ENCODE assay signal across 17 cellular contexts in genomic region chr7:129807863-129808262, GRCh38.
"Had no signal": no experiment of that assay in that cellular context is flagged by ENCODE, and none has a peak within 500 bp of the region (broad histone marks: within the 10 kb centered on the region; RNA-seq: fewer than 3 reads in every experiment).

No MANE protein-coding gene starts in this region.

- H3K4me2 ChIP-seq: hepatocyte had no signal

- H3K27ac ChIP-seq: colonic mucosa, hepatocyte, left ventricle myocardium inferior, skin epidermis, testis, upper lobe of left lung had no signal

- H2AFZ ChIP-seq: hepatocyte had no signal

- ATAC-seq: activated CD4-positive, CD25-positive, alpha-beta regulatory T cell treated with anti-CD3 and anti-CD28 coated beads, Interleukin-2, amount 50 U/mL, for 24 hours; esophagus mucosa; natural killer cell treated with Interleukin-12 subunit alpha and Interleukin-12 subunit beta and Interleukin-15 and Interleukin-18, amount 100 ng/mL, for 72 hours had no signal

- DNase-seq: activated CD4-positive, alpha-beta T cell treated with anti-CD3 and anti-CD28 coated beads, Interleukin-2, amount 50 U/mL, for 1 hour; activated CD8-positive, alpha-beta memory T cell treated with anti-CD3 and anti-CD28 coated beads for 24 hours; activated gamma-delta T cell treated with Interleukin-2 at 50 U/mL for 16 hours; amniotic stem cell; colonic mucosa; left ventricle myocardium inferior; nucleus accumbens; stimulated activated CD4-positive, alpha-beta T cell treated with anti-CD3 and anti-CD28 coated beads, Interleukin-4, amount 100 ng/mL, for 24 hours; testis; upper lobe of left lung had no signal

- H3K79me2 ChIP-seq: hepatocyte had no signal

- H3K9me3 Mint-ChIP-seq: natural killer cell treated with Interleukin-12 subunit alpha and Interleukin-12 subunit beta and Interleukin-15 and Interleukin-18, amount 100 ng/mL, for 72 hours; stimulated activated naive CD8-positive, alpha-beta T cell treated with anti-CD3 and anti-CD28 coated beads, Interleukin-15, Interleukin-2, amounts not matched to agents 100 ng/mL and 50 ng/mL, for 24 hours had no signal

- H3K4me1 ChIP-seq: colonic mucosa, testis, upper lobe of left lung had no signal

- H3K27me3 ChIP-seq: colonic mucosa, hepatocyte, testis, upper lobe of left lung had no signal

- H3K36me3 ChIP-seq: colonic mucosa, left ventricle myocardium inferior, upper lobe of left lung had no signal

- H3K27ac Mint-ChIP-seq: activated naive CD8-positive, alpha-beta T cell; natural killer cell treated with Interleukin-12 subunit alpha and Interleukin-12 subunit beta and Interleukin-15 and Interleukin-18, amount 100 ng/mL, for 72 hours; stimulated activated naive CD8-positive, alpha-beta T cell treated with anti-CD3 and anti-CD28 coated beads, Interleukin-15, Interleukin-2, amounts not matched to agents 100 ng/mL and 50 ng/mL, for 24 hours had no signal

- H3K4me3 Mint-ChIP-seq: activated naive CD8-positive, alpha-beta T cell; natural killer cell treated with Interleukin-12 subunit alpha and Interleukin-12 subunit beta and Interleukin-15 and Interleukin-18, amount 100 ng/mL, for 72 hours; stimulated activated naive CD8-positive, alpha-beta T cell treated with anti-CD3 and anti-CD28 coated beads, Interleukin-15, Interleukin-2, amounts not matched to agents 100 ng/mL and 50 ng/mL, for 24 hours had no signal

- H3K36me3 Mint-ChIP-seq: activated naive CD8-positive, alpha-beta T cell; natural killer cell treated with Interleukin-12 subunit alpha and Interleukin-12 subunit beta and Interleukin-15 and Interleukin-18, amount 100 ng/mL, for 72 hours had no signal

- H3K9me3 ChIP-seq: colonic mucosa, left ventricle myocardium inferior, testis, upper lobe of left lung had no signal

- H3K4me3 ChIP-seq: colonic mucosa, hepatocyte, left ventricle myocardium inferior, skin epidermis, testis, upper lobe of left lung had no signal
